In genomic region chr14:55051426-55052258, GRCh38 we compare ENCODE assay signal across 8 cellular contexts. TPM values are rescaled to one million over a fixed set of nuclear protein-coding genes. Genes with fewer than 3 reads are reported as not detected.
DNase-seq lines count a peak whose midpoint lies in the region; ATAC-seq and TF ChIP-seq lines count a peak whose summit lies in the region.

MAPK1IP1L (plus strand) TSS chr14:55051647; CDS start chr14:55061684, 10,037 bp downstream.

- CTCF ChIA-PET in PC-3 (lab: Charles Lee), result interaction anchor here (0.5 to 1.9 kb wide), 13 partner anchors 8 to 374 kb away, joined by 3 to 12 read pairs (median 5); partner anchors contain the start of genes SOCS4 and WDHD1

- H3K9me2 ChIP-seq in PC-3 (replicated peaks; ENCODE audit: low read length), result no peaks in the 10 kb centered on the region

- H3K36me3 ChIP-seq in PC-3 (ENCODE audit: low read depth, low read length), result peaks cover 20% of the 10 kb centered on the region
- H3K36me3 ChIP-seq in esophagus (ENCODE audit: control insufficient read depth in 2 of 2, insufficient read depth in 2 of 2, low read length in 1 of 2), result no peaks in the 10 kb centered on the region
- H3K36me3 ChIP-seq in muscle layer of colon (ENCODE audit: insufficient read depth, low read length), result no peaks in the 10 kb centered on the region

- peaks cover 43% of the 10 kb centered on the region for H4K20me1 ChIP-seq in PC-3 (ENCODE audit: low read length)

- H3K27ac ChIP-seq in PC-3 (ENCODE audit: low read length), result peak within 1 kb of the TSS; percentile 87
- peak within 1 kb of the TSS; percentile 99 to 100 for H3K27ac ChIP-seq in esophagus (ENCODE audit: low read depth in 2 of 2, low read length in 1 of 2)
- H3K27ac ChIP-seq in muscle layer of colon (ENCODE audit: low read depth, low read length), result peak within 1 kb of the TSS; percentile 98

- intact Hi-C loops in PC-3 (cut with micrococcal nuclease), result loop anchor here (1.0 to 2.0 kb wide), 3 partner anchors 19 to 149 kb away; partner anchors contain the start of genes GCH1, SOCS4 and WDHD1

- 0% methylated on average over 89 to 97 of the region's 97 CpGs for WGBS in esophagus, 2 donors

- H2AFZ ChIP-seq in PC-3 (ENCODE audit: low read length), result peak within 1 kb of the TSS; percentile 91

- peak; percentile 88 for ATAC-seq in GM21576 (IDR thresholded peaks at IDR 0.05; ENCODE audit: unreplicated experiment)
- peak; percentile 89 for ATAC-seq in PC-3

- POLR2A ChIA-PET in PC-3 (lab: Charles Lee; ENCODE audit: unreplicated experiment), result interaction anchor here (0.5 to 1.3 kb wide), 11 partner anchors 11 to 1512 kb away, joined by 3 to 13 read pairs (median 4); partner anchors contain the start of genes LGALS3, SOCS4 and WDHD1

- H3K4me1 ChIP-seq in PC-3 (ENCODE audit: insufficient read depth, low read length) (peaks cover 31% of the 10 kb centered on the region), esophagus (ENCODE audit: control insufficient read depth in 2 of 2, insufficient read depth in 2 of 2, low read length in 1 of 2) (peaks cover 0 to 3% of the 10 kb centered on the region in 2 donors), muscle layer of colon (ENCODE audit: insufficient read depth, low read length) (peaks cover 23% of the 10 kb centered on the region)

- no peaks in the 10 kb centered on the region for H3K27me3 ChIP-seq in PC-3 (ENCODE audit: low read length)
- no peaks in the 10 kb centered on the region for H3K27me3 ChIP-seq in esophagus (ENCODE audit: control insufficient read depth in 1 of 2, insufficient read depth in 2 of 2, low read length in 2 of 2)
- no peaks in the 10 kb centered on the region for H3K27me3 ChIP-seq in muscle layer of colon (ENCODE audit: control insufficient read depth in 1 of 2, insufficient read depth in 2 of 2, low read length in 2 of 2)

- peaks cover 55% of the 10 kb centered on the region for H3K79me2 ChIP-seq in PC-3 (ENCODE audit: low read length)

- peaks cover 11% of the 10 kb centered on the region for H3F3A ChIP-seq in PC-3 (ENCODE audit: low read length, unreplicated experiment)

- peak within 1 kb of the TSS; percentile 89 for H3K4me2 ChIP-seq in PC-3 (ENCODE audit: low read length)

- peak within 1 kb of the TSS; percentile 96 for H3K9ac ChIP-seq in PC-3 (ENCODE audit: low read length)
- peak within 1 kb of the TSS; percentile 100 for H3K9ac ChIP-seq in muscle layer of colon (ENCODE audit: low read length)

- DNase-seq in DMS153 treated with DMSO at 0.1 percent for 48 hours (lab: John Stamatoyannopoulos, UW; ENCODE audit: unreplicated experiment) (peak; percentile 84), PC-3 (peak; percentile 100)
- peak; percentile 78 for DNase-seq in Jurkat, Clone E6-1 (ENCODE audit: low read depth, low spot score)
- DNase-seq in activated T-cell treated with anti-CD3 and anti-CD28 coated beads, Interleukin-2, amount 50 U/mL, for 1 hour, result peak; percentile 97
- peak; percentile 79 for DNase-seq in stimulated activated CD8-positive, alpha-beta memory T cell treated with anti-CD3 and anti-CD28 coated beads, Interleukin-7, amount 100 ng/mL, for 24 hours (ENCODE audit: low read depth)

- H3K9me3 ChIP-seq in PC-3 (ENCODE audit: low read length) (no peaks in the 10 kb centered on the region), esophagus (ENCODE audit: control insufficient read depth in 2 of 2, insufficient read depth in 1 of 2, low read depth in 1 of 2, low read length in 1 of 2) (no peaks in the 10 kb centered on the region), muscle layer of colon (ENCODE audit: low read length) (no peaks in the 10 kb centered on the region)

- H3K4me3 ChIP-seq in Jurkat, Clone E6-1 (ENCODE audit: low read length), result peak within 1 kb of the TSS; percentile 96
- H3K4me3 ChIP-seq in PC-3 (ENCODE audit: low read length) (peak within 1 kb of the TSS; percentile 90), esophagus (ENCODE audit: low read depth in 1 of 2, low read length in 2 of 2) (peak within 1 kb of the TSS; percentile 73 to 99), muscle layer of colon (ENCODE audit: low read depth in 1 of 2, low read length in 2 of 2) (peak within 1 kb of the TSS; percentile 79 to 99)

- TF ChIP-seq CTCF in PC-3 (conservative IDR thresholded peaks at IDR 0.05; ENCODE audit: low read depth, low read length), result peak; percentile 100

- BruUV-seq in PC-3 (replicated peaks; lab: Mats Ljungman, UMichigan), result no TSS peak

RNA-seq across cellular contexts. Expression of gene MAPK1IP1L, which starts in this region (rescaled TPM):
- polyA plus RNA-seq in Jurkat, Clone E6-1 (2012; ENCODE audit: insufficient read depth, insufficient read length), result 76.4 TPM
- total RNA-seq in PC-3 (2014; rRNA removed), result 73.9 and 75.9 TPM in 2 replicates
- 10 to 100 TPM; 25.4 to 35.8 TPM for polyA plus RNA-seq in esophagus

Comparison
In these comparisons a context has a peak if more than half of its experiments do, and no peak if none do; other contexts are left out.
1. Peak in every context shown above with its lines: DNase-seq, ATAC-seq, H3K4me3 ChIP-seq and H3K27ac ChIP-seq.